Comparison of ENCODE assay signal across 10 cellular contexts in genomic region chr22:49849161-49850020, GRCh38. TPM values are rescaled to one million over a fixed set of nuclear protein-coding genes. Genes with fewer than 3 reads are reported as not detected.
DNase-seq lines count a peak whose midpoint lies in the region; ATAC-seq and TF ChIP-seq lines count a peak whose summit lies in the region.
"Had no signal": no experiment of that assay in that cellular context is flagged by ENCODE, and none has a peak within 500 bp of the region (broad histone marks: within the 10 kb centered on the region; RNA-seq: fewer than 3 reads in every experiment).

No MANE protein-coding gene starts in this region.

- H3K27me3 Mint-ChIP-seq in activated T-cell treated with anti-CD3 and anti-CD28 coated beads, Interleukin-2, amount 50 U/mL, for 72 hours (ENCODE audit: low read depth), result peaks cover 38% of the 10 kb centered on the region
- H3K27me3 Mint-ChIP-seq in immature natural killer cell (ENCODE audit: low read depth in 3 of 3) (peaks cover 18 to 25% (median 18%) of the 10 kb centered on the region in 3 donors), progenitor cell of endocrine pancreas (peaks cover 61% of the 10 kb centered on the region)
- peaks cover 67% of the 10 kb centered on the region for H3K27me3 Mint-ChIP-seq in stimulated activated memory B cell treated with anti-CD40 and anti-IgM and Interleukin-4, amounts not matched to agents 10 μg/mL and 1 μg/mL and 100 μg/mL, for 72 hours

- DNase-seq in NCI-H748 (lab: John Stamatoyannopoulos, UW; ENCODE audit: unreplicated experiment) (peak; percentile 13), NCI-H748 treated with DMSO at 0.1 percent for 48 hours (lab: John Stamatoyannopoulos, UW) (no peak), immature natural killer cell (no peak), NCI-H1105 treated with DMSO at 0.1 percent for 48 hours (lab: John Stamatoyannopoulos, UW) (no peak), progenitor cell of endocrine pancreas (ENCODE audit: low spot score, unreplicated experiment) (no peak), pons (ENCODE audit: low spot score) (no peak)
- peak in 1 of 2 donors; percentile 35 for DNase-seq in activated T-cell treated with anti-CD3 and anti-CD28 coated beads, Interleukin-2, amount 50 U/mL, for 72 hours
- DNase-seq: 8988T, NCI-H446 had no signal

- H3K36me3 Mint-ChIP-seq in activated T-cell treated with anti-CD3 and anti-CD28 coated beads, Interleukin-2, amount 50 U/mL, for 72 hours (ENCODE audit: insufficient read depth in 2 of 2), result no peaks in the 10 kb centered on the region
- H3K36me3 Mint-ChIP-seq in immature natural killer cell (peaks cover 0 to 3% (median 0%) of the 10 kb centered on the region in 3 donors), progenitor cell of endocrine pancreas (ENCODE audit: insufficient read depth) (no peaks in the 10 kb centered on the region)
- H3K36me3 Mint-ChIP-seq in stimulated activated memory B cell treated with anti-CD40 and anti-IgM and Interleukin-4, amounts not matched to agents 10 μg/mL and 1 μg/mL and 100 μg/mL, for 72 hours, result no peaks in the 10 kb centered on the region

- no peaks in the 10 kb centered on the region for H3K9me3 Mint-ChIP-seq in activated T-cell treated with anti-CD3 and anti-CD28 coated beads, Interleukin-2, amount 50 U/mL, for 72 hours
- no peaks in the 10 kb centered on the region for H3K9me3 Mint-ChIP-seq in immature natural killer cell
- no peaks in the 10 kb centered on the region for H3K9me3 Mint-ChIP-seq in stimulated activated memory B cell treated with anti-CD40 and anti-IgM and Interleukin-4, amounts not matched to agents 10 μg/mL and 1 μg/mL and 100 μg/mL, for 72 hours
- H3K9me3 Mint-ChIP-seq in progenitor cell of endocrine pancreas (ENCODE audit: low read depth), result no peaks in the 10 kb centered on the region

- no peak for TF ChIP-seq CTCF in progenitor cell of endocrine pancreas (IDR thresholded peaks at IDR 0.05; ENCODE audit: unreplicated experiment)

- peaks cover 7% of the 10 kb centered on the region for H3K4me1 Mint-ChIP-seq in activated T-cell treated with anti-CD3 and anti-CD28 coated beads, Interleukin-2, amount 50 U/mL, for 72 hours (ENCODE audit: low read depth)
- H3K4me1 Mint-ChIP-seq in immature natural killer cell (peaks cover 21 to 22% of the 10 kb centered on the region in 2 donors), progenitor cell of endocrine pancreas (ENCODE audit: low read depth) (peaks cover 2% of the 10 kb centered on the region)
- peaks cover 16% of the 10 kb centered on the region for H3K4me1 Mint-ChIP-seq in stimulated activated memory B cell treated with anti-CD40 and anti-IgM and Interleukin-4, amounts not matched to agents 10 μg/mL and 1 μg/mL and 100 μg/mL, for 72 hours

- H3K4me3 Mint-ChIP-seq in activated T-cell treated with anti-CD3 and anti-CD28 coated beads, Interleukin-2, amount 50 U/mL, for 72 hours, result peak overlapping the region; percentile 55 to 62
- H3K4me3 Mint-ChIP-seq in immature natural killer cell (peak overlapping the region in 4 of 5 donors; percentile 33 to 58 (median 57)), progenitor cell of endocrine pancreas (ENCODE audit: low read depth) (no peak overlapping the region)
- H3K4me3 Mint-ChIP-seq in stimulated activated memory B cell treated with anti-CD40 and anti-IgM and Interleukin-4, amounts not matched to agents 10 μg/mL and 1 μg/mL and 100 μg/mL, for 72 hours, result peak overlapping the region; percentile 41

- no peak overlapping the region for H3K27ac Mint-ChIP-seq in activated T-cell treated with anti-CD3 and anti-CD28 coated beads, Interleukin-2, amount 50 U/mL, for 72 hours
- H3K27ac Mint-ChIP-seq in immature natural killer cell (no peak overlapping the region), progenitor cell of endocrine pancreas (no peak overlapping the region)
- no peak overlapping the region for H3K27ac Mint-ChIP-seq in stimulated activated memory B cell treated with anti-CD40 and anti-IgM and Interleukin-4, amounts not matched to agents 10 μg/mL and 1 μg/mL and 100 μg/mL, for 72 hours

- ATAC-seq in activated T-cell treated with anti-CD3 and anti-CD28 coated beads, Interleukin-2, amount 50 U/mL, for 72 hours (replicated peaks in 1 of 2), result peak in 1 of 2 donors; percentile 3
- ATAC-seq in stimulated activated memory B cell treated with anti-CD40 and anti-IgM and Interleukin-4, amounts not matched to agents 10 μg/mL and 1 μg/mL and 100 μg/mL, for 72 hours, result no peak

RNA-seq across cellular contexts. Expression of gene ZBED4, which starts 4.3 kb away (rescaled TPM):
- 10 to 100 TPM; 22.3 to 23.6 TPM for total RNA-seq in activated T-cell treated with anti-CD3 and anti-CD28 coated beads, Interleukin-2, amount 50 U/mL, for 72 hours
- 1 to 10 TPM; 4.1 to 9.7 (median 4.6) TPM for polyA plus RNA-seq in immature natural killer cell
- 34.3 and 36.5 TPM in 2 replicates for total RNA-seq in progenitor cell of endocrine pancreas

RNA-seq across cellular contexts. Expression of gene BRD1, which starts 21.7 kb away (rescaled TPM):
- 10 to 100 TPM; 42.3 to 43.4 TPM for total RNA-seq in activated T-cell treated with anti-CD3 and anti-CD28 coated beads, Interleukin-2, amount 50 U/mL, for 72 hours
- 1 to 10 TPM; 1.5 to 4.5 (median 2.1) TPM for polyA plus RNA-seq in immature natural killer cell
- 57.3 and 65.7 TPM in 2 replicates for total RNA-seq in progenitor cell of endocrine pancreas
